1 cellular context compared by ENCODE assay signal in the genomic region with DNA sequence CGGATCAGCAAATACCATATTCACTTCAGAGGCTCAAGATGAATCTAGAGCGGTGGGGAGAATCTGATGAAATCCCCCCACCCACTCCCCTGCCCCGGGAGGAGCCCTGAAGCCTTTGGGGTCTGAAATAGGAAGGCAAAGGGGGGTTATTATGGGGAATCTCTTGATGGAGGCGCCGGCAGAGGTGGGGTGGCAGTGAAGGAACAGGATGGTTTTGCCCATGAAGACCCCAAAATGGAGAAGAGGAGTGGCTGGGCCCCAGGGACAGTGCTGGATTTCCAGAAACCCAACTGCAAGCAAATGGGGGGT.
TF ChIP-seq lines count a peak whose summit lies in the region.

No MANE protein-coding gene starts in this region.

TF ChIP-seq in SK-N-SH treated with all-trans-retinoic acid at 6 μM for 48 hours, 23 proteins besides CTCF, POLR2A, EP300 and RAD21 (continued from another document):
- TF ChIP-seq BACH2 (CRISPR knock-in tag; IDR thresholded peaks at IDR 0.05; ENCODE audit: borderline replicate concordance): no peak
- no peak for TF ChIP-seq ZNF70 (CRISPR knock-in tag; IDR thresholded peaks at IDR 0.05)
- no peak for TF ChIP-seq SNAI2 (CRISPR knock-in tag; IDR thresholded peaks at IDR 0.05)
- no peak for TF ChIP-seq RARB (CRISPR knock-in tag; IDR thresholded peaks at IDR 0.05)
- TF ChIP-seq TOX (CRISPR knock-in tag; IDR thresholded peaks at IDR 0.05; ENCODE audit: borderline replicate concordance): no peak
- TF ChIP-seq, protein P1, sequence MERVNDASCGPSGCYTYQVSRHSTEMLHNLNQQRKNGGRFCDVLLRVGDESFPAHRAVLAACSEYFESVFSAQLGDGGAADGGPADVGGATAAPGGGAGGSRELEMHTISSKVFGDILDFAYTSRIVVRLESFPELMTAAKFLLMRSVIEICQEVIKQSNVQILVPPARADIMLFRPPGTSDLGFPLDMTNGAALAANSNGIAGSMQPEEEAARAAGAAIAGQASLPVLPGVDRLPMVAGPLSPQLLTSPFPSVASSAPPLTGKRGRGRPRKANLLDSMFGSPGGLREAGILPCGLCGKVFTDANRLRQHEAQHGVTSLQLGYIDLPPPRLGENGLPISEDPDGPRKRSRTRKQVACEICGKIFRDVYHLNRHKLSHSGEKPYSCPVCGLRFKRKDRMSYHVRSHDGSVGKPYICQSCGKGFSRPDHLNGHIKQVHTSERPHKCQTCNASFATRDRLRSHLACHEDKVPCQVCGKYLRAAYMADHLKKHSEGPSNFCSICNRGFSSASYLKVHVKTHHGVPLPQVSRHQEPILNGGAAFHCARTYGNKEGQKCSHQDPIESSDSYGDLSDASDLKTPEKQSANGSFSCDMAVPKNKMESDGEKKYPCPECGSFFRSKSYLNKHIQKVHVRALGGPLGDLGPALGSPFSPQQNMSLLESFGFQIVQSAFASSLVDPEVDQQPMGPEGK (CRISPR knock-in tag; IDR thresholded peaks at IDR 0.05; ENCODE audit: borderline replicate concordance): no peak
TF ChIP-seq in SK-N-SH treated with all-trans-retinoic acid at 6 μM for 48 hours: peak in this region for 0.
